In the genomic region with DNA sequence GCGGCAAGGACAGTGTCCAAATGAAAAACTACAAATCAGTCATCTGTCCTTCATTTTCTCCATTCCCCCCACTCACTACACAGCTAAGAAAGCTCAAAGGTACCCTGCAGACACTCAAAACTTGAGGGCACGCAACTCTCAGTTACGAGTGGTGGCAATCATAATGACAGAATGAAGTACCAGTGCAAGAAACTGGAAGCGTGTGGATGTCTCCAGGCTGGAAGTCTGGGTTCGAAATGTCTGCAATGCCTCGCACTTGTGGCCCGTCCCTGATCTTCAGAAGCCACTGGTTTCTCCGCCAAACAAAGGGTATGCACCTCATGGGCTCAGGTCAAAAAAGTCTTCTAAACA, we compare ENCODE assay signal across 8 cellular contexts. TPM values are rescaled to one million over a fixed set of nuclear protein-coding genes. Genes with fewer than 3 reads are reported as not detected.
DNase-seq lines count a peak whose midpoint lies in the region; ATAC-seq, FAIRE-seq and TF ChIP-seq lines count a peak whose summit lies in the region.

No MANE protein-coding gene starts in this region.

- TF ChIP-seq CTCF in liver (IDR thresholded peaks at IDR 0.05; ENCODE audit: low read depth, low read length, missing input control) (no peak), transverse colon (IDR thresholded peaks at IDR 0.05) (no peak)

- peaks cover 16% of the 10 kb centered on the region for H3K4me1 Mint-ChIP-seq in activated T-cell treated with anti-CD3 and anti-CD28 coated beads, Interleukin-2, amount 50 U/mL, for 24 hours (ENCODE audit: low read depth)
- H3K4me1 Mint-ChIP-seq in activated naive CD8-positive, alpha-beta T cell treated with anti-CD3 and anti-CD28 coated beads, Interleukin-2, amount 50 U/mL, for 24 hours = peaks cover 15% of the 10 kb centered on the region

- H3K4me3 ChIP-seq in liver (ENCODE audit: low read depth in 1 of 3, low read length in 3 of 3) = peak overlapping the region; percentile 64 to 99 (median 99)
- peak overlapping the region; percentile 64 to 94 (median 76) for H3K4me3 ChIP-seq in transverse colon

- FAIRE-seq in frontal cortex (lab: Jason Lieb, UNC) = no peak

- in situ Hi-C loops in transverse colon (cut with MboI; ENCODE audit: low pct_ligation_motif_present in 1 of 4, low pct_unique_long_range_greater_than_20kb in 1 of 4, low sequenced_read_pairs in 3 of 4) = no loop called here

- 20% methylated on average over 8 of the region's 8 CpGs for WGBS in liver
- 19% methylated on average over 8 of the region's 8 CpGs; no CpG with 5 or more reads in 1 of the 2 donors for WGBS in transverse colon (ENCODE audit: low coverage in 1 of 2), 2 donors

- no peak for ATAC-seq in activated naive CD8-positive, alpha-beta T cell treated with anti-CD3 and anti-CD28 coated beads, Interleukin-2, amount 50 U/mL, for 24 hours

- intact Hi-C loops in transverse colon (cut with DNase I; ENCODE audit: low total_unique reads) = no loop called here

- H3K9ac ChIP-seq in liver (ENCODE audit: low read depth in 1 of 2, low read length in 2 of 2) = peak overlapping the region in 1 of 2 donors; percentile 73

- no peaks in the 10 kb centered on the region for H3K27me3 Mint-ChIP-seq in activated T-cell treated with anti-CD3 and anti-CD28 coated beads, Interleukin-2, amount 50 U/mL, for 24 hours
- no peaks in the 10 kb centered on the region for H3K27me3 Mint-ChIP-seq in activated naive CD8-positive, alpha-beta T cell treated with anti-CD3 and anti-CD28 coated beads, Interleukin-2, amount 50 U/mL, for 24 hours

- no peaks in the 10 kb centered on the region for H3K27me3 ChIP-seq in liver (ENCODE audit: control insufficient read depth in 4 of 4, insufficient read depth in 4 of 4, low read length in 3 of 4)
- no peaks in the 10 kb centered on the region for H3K27me3 ChIP-seq in transverse colon

- peak overlapping the region; percentile 91 for H3K4me3 Mint-ChIP-seq in activated T-cell treated with anti-CD3 and anti-CD28 coated beads, Interleukin-2, amount 50 U/mL, for 24 hours
- peak overlapping the region; percentile 95 for H3K4me3 Mint-ChIP-seq in activated naive CD8-positive, alpha-beta T cell treated with anti-CD3 and anti-CD28 coated beads, Interleukin-2, amount 50 U/mL, for 24 hours

- H3K27ac Mint-ChIP-seq in activated T-cell treated with anti-CD3 and anti-CD28 coated beads, Interleukin-2, amount 50 U/mL, for 24 hours = peak overlapping the region; percentile 96
- peak overlapping the region; percentile 97 for H3K27ac Mint-ChIP-seq in activated naive CD8-positive, alpha-beta T cell treated with anti-CD3 and anti-CD28 coated beads, Interleukin-2, amount 50 U/mL, for 24 hours

- H3K9me3 ChIP-seq in liver (ENCODE audit: control insufficient read depth in 4 of 4, low read length in 3 of 4) (no peaks in the 10 kb centered on the region), transverse colon (no peaks in the 10 kb centered on the region)

- H3K27ac ChIP-seq in liver (ENCODE audit: low read depth in 1 of 2, low read length in 2 of 2) (peak overlapping the region in 1 of 2 donors; percentile 20), transverse colon (peak overlapping the region; percentile 83 to 89 (median 88))

- no peak for TF ChIP-seq EP300 in transverse colon (IDR thresholded peaks at IDR 0.05; ENCODE audit: low read depth)

- H3K9me3 Mint-ChIP-seq in activated T-cell treated with anti-CD3 and anti-CD28 coated beads, Interleukin-2, amount 50 U/mL, for 24 hours = no peaks in the 10 kb centered on the region
- H3K9me3 Mint-ChIP-seq in activated naive CD8-positive, alpha-beta T cell treated with anti-CD3 and anti-CD28 coated beads, Interleukin-2, amount 50 U/mL, for 24 hours = no peaks in the 10 kb centered on the region

- no peak for DNase-seq in activated T-cell treated with anti-CD3 and anti-CD28 coated beads, Interleukin-2, amount 50 U/mL, for 24 hours
- DNase-seq in activated T-cell treated with anti-CD3 and anti-CD28 coated beads for 4 hours = no peak
- DNase-seq in activated naive CD8-positive, alpha-beta T cell treated with anti-CD3 and anti-CD28 coated beads, Interleukin-2, amount 50 U/mL, for 24 hours = no peak
- DNase-seq in transverse colon = no peak
- DNase-seq in C1 segment of cervical spinal cord (lab: John Stamatoyannopoulos, UW) = no peak
- DNase-seq in frontal cortex (ENCODE audit: low spot score in 2 of 2) = no peak
- no peak for DNase-seq in kidney tubule cell (ENCODE audit: low spot score)

- TF ChIP-seq POLR2A in transverse colon (IDR thresholded peaks at IDR 0.05) = no peak

- no peak for TF ChIP-seq RAD21 in liver (IDR thresholded peaks at IDR 0.05)

- peaks cover 27% of the 10 kb centered on the region for H3K36me3 Mint-ChIP-seq in activated T-cell treated with anti-CD3 and anti-CD28 coated beads, Interleukin-2, amount 50 U/mL, for 24 hours (ENCODE audit: low read depth)
- peaks cover 11% of the 10 kb centered on the region for H3K36me3 Mint-ChIP-seq in activated naive CD8-positive, alpha-beta T cell treated with anti-CD3 and anti-CD28 coated beads, Interleukin-2, amount 50 U/mL, for 24 hours (ENCODE audit: low read depth)

- no peaks in the 10 kb centered on the region for H3K36me3 ChIP-seq in liver (ENCODE audit: control insufficient read depth in 4 of 4, insufficient read depth in 3 of 4, low read depth in 1 of 4, low read length in 3 of 4)
- H3K36me3 ChIP-seq in transverse colon = no peaks in the 10 kb centered on the region

- H3K4me1 ChIP-seq in liver (ENCODE audit: control insufficient read depth in 4 of 4, insufficient read depth in 4 of 4, low read length in 3 of 4) (peaks cover 0 to 14% (median 13%) of the 10 kb centered on the region in 4 donors), transverse colon (peaks cover 8 to 22% (median 14%) of the 10 kb centered on the region in 4 donors)

TF ChIP-seq in liver, 16 proteins besides CTCF, POLR2A, EP300 and RAD21:
- TF ChIP-seq, protein P1, sequence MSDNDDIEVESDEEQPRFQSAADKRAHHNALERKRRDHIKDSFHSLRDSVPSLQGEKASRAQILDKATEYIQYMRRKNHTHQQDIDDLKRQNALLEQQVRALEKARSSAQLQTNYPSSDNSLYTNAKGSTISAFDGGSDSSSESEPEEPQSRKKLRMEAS (IDR thresholded peaks at IDR 0.05) = no peak
- TF ChIP-seq FOXA1 (IDR thresholded peaks at IDR 0.05) (no peak), JUND (IDR thresholded peaks at IDR 0.05) (no peak), NR2F2 (IDR thresholded peaks at IDR 0.05) (no peak), YY1 (IDR thresholded peaks at IDR 0.05) (no peak), TAF1 (conservative IDR thresholded peaks at IDR 0.05) (no peak), RXRA (IDR thresholded peaks at IDR 0.05) (no peak), FOXA2 (IDR thresholded peaks at IDR 0.05) (no peak), SP1 (IDR thresholded peaks at IDR 0.05) (no peak)
TF ChIP-seq in liver: peak in this region for 0.

RNA-seq across cellular contexts. Expression of a gene that starts 0.6 kb away (rescaled TPM):
- 10 to 100 TPM in 1 of 2 donors, under 1 TPM in 1; 0.42 to 14.6 TPM for total RNA-seq in liver
- polyA plus RNA-seq in liver = 1 to 10 TPM in 1 of 2 donors, under 1 TPM in 1; 0.33 to 1.1 TPM
- total RNA-seq in transverse colon = 1 to 10 TPM in 2 of 4 donors, not detected in 2; 1.2 to 4.4 TPM
- 17.1 TPM for total RNA-seq in frontal cortex

RNA-seq across cellular contexts. Expression of a gene that starts 21.8 kb away (rescaled TPM):
- total RNA-seq in liver (10 to 100 TPM in 1 of 2 donors, 1 to 10 TPM in 1; 1.0 to 82.5 TPM), transverse colon (10 to 100 TPM in 1 of 4 donors, 1 to 10 TPM in 3; 2.2 to 16.9 (median 6.3) TPM), frontal cortex (26.5 TPM)
- 1 to 10 TPM; 5.2 to 6.3 TPM for polyA plus RNA-seq in liver

RNA-seq across cellular contexts. Expression of a gene that starts 45.9 kb away (rescaled TPM):
- total RNA-seq in liver (10 to 100 TPM in 1 of 2 donors, 1 to 10 TPM in 1; 7.9 to 15.0 TPM), transverse colon (10 to 100 TPM; 10.8 to 61.7 (median 21.4) TPM), frontal cortex (51.8 TPM)
- 1 to 10 TPM; 6.9 to 7.9 TPM for polyA plus RNA-seq in liver
